In the genomic region with DNA sequence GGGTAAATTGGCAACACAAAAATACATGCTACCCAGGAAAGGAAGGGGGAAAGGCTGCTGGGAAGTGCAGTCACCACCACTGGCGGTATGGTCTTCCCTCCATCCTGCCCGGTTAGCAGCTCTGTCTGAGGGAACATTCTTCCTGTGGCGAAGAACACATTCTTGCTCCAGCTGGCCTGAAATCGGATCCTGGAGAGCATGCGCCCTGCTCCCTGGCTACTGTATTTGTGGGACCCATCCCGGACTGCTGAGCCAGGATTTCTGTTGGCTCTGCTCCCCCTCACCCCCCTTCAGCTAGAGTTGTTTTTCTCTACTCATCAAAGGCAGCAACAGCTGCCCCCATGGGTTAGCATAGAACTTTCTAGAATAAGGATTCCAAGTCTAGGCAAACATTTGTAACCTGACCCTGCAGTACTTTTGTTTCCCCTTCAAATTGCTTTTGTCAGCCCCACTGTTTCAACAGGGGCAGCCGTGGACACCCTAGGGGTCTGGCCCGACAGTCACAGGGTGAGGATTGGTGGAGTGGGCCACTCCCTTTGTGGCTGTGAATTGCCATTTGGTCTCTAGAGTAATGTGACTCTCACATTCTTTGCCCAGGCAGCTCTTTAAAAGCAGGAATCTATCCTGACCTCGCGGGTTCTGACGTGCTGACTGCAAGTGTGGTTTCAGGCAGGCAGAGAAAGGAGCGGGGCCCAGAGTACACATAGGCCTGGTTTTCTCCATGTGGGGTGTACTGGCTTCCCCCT, we compare ENCODE assay signal across 8 cellular contexts.
A peak's percentile ranks its signal among the peaks of the same experiment; 100 is the strongest.
DNase-seq lines count a peak whose midpoint lies in the region; ATAC-seq, FAIRE-seq and TF ChIP-seq lines count a peak whose summit lies in the region.

No MANE protein-coding gene starts in this region.

- no peak overlapping the region for H2AFZ ChIP-seq in astrocyte (ENCODE audit: low read depth, low read length)

- H3K9me3 ChIP-seq in A549 (no peaks in the 10 kb centered on the region), astrocyte (ENCODE audit: insufficient read depth, low read depth, low read length) (no peaks in the 10 kb centered on the region)

- H3K4me2 ChIP-seq in A549 (0 out of 3 replicates have a peak overlapping the region, but pooled peaks have one; percentile 2), astrocyte (ENCODE audit: low read length) (peak overlapping the region; percentile 81)

- H3K4me3 ChIP-seq in A549, result no peak overlapping the region
- H3K4me3 ChIP-seq in astrocyte (ENCODE audit: insufficient read depth, low read depth, low read length), result no peak overlapping the region
- no peak overlapping the region for H3K4me3 ChIP-seq in retinal pigment epithelial cell (ENCODE audit: low read length)

- H3K4me1 ChIP-seq in A549 (peaks cover 67% of the 10 kb centered on the region), astrocyte (ENCODE audit: insufficient read depth, low read length) (peaks cover 43% of the 10 kb centered on the region)

- TF ChIP-seq RAD21 in A549 (conservative IDR thresholded peaks at IDR 0.05 in 1 of 2, IDR thresholded peaks at IDR 0.05 in 1 of 2), result no peak

- TF ChIP-seq CTCF in A549 (IDR thresholded peaks at IDR 0.05) (no peak), astrocyte (IDR thresholded peaks at IDR 0.05; ENCODE audit: insufficient read depth, low read depth, low read length) (no peak), retinal pigment epithelial cell (conservative IDR thresholded peaks at IDR 0.05; ENCODE audit: low read depth, low read length) (no peak)

- no peak for TF ChIP-seq EP300 in A549 (IDR thresholded peaks at IDR 0.05)

- H3K27ac Mint-ChIP-seq in astrocyte (ENCODE audit: unreplicated experiment), result peak overlapping the region; percentile 100

- DNase-seq in A549 (ENCODE audit: low read depth in 1 of 2, low spot score in 1 of 2), result no peak
- peak; percentile 99 for DNase-seq in NCI-H2107 treated with DMSO at 0.1 percent for 48 hours (lab: John Stamatoyannopoulos, UW; ENCODE audit: unreplicated experiment)
- DNase-seq in astrocyte (ENCODE audit: low read depth), result peak; percentile 99
- peak; percentile 50 to 58 for DNase-seq in hippocampal formation (lab: John Stamatoyannopoulos, UW)
- peak; percentile 71 for DNase-seq in retinal pigment epithelial cell (ENCODE audit: low read depth)
- no peak for DNase-seq in cerebellar nuclear complex (lab: John Stamatoyannopoulos, UW)

- WGBS in A549 (ENCODE audit: missing lambda C conversion rate), result 87% methylated on average over 12 of the region's 12 CpGs

- POLR2A ChIA-PET in A549 (lab: Yijun Ruan, JAX), result interaction anchor here (1.6 kb wide), 1 partner anchor 361 kb away, joined by 5 read pairs; a partner anchor contains a TSS

- no peaks in the 10 kb centered on the region for H3K36me3 ChIP-seq in astrocyte (ENCODE audit: insufficient read depth, low read length)

- peak overlapping the region; percentile 43 for H3K4me3 Mint-ChIP-seq in astrocyte (ENCODE audit: unreplicated experiment)

- H3K79me2 ChIP-seq in astrocyte (ENCODE audit: insufficient read depth, low read length), result no peaks in the 10 kb centered on the region

- H3K4me1 Mint-ChIP-seq in astrocyte (ENCODE audit: low read depth, unreplicated experiment), result peaks cover 45% of the 10 kb centered on the region

- no peaks in the 10 kb centered on the region for H3K27me3 ChIP-seq in astrocyte (ENCODE audit: insufficient read depth, low read length)

- no peaks in the 10 kb centered on the region for H3K27me3 Mint-ChIP-seq in astrocyte (ENCODE audit: low read depth, unreplicated experiment)

- TF ChIP-seq POLR2A in A549 (IDR thresholded peaks at IDR 0.05; ENCODE audit: low read length) (no peak), GM19193 (IDR thresholded peaks at IDR 0.05; ENCODE audit: extremely low read depth, insufficient read depth, insufficient read length) (peak; percentile 37)

- H3K27ac ChIP-seq in A549, result peak overlapping the region; percentile 94 to 95
- peak overlapping the region; percentile 93 for H3K27ac ChIP-seq in astrocyte (ENCODE audit: low read depth, low read length)

- CTCF ChIA-PET in A549 (lab: Yijun Ruan, JAX), result interaction anchor here (0.6 to 12.5 kb wide), 5 partner anchors 14 to 373 kb away, joined by 3 to 94 read pairs (median 4); no protein-coding TSS in a partner anchor

- peak overlapping the region; percentile 75 for H3K9ac ChIP-seq in astrocyte (ENCODE audit: low read length)

- FAIRE-seq in A549 (lab: Jason Lieb, UNC) (no peak), astrocyte (lab: Jason Lieb, UNC) (no peak)

- no peaks in the 10 kb centered on the region for H3K36me3 Mint-ChIP-seq in astrocyte (ENCODE audit: low read depth, unreplicated experiment)

- H3K9me3 Mint-ChIP-seq in astrocyte (ENCODE audit: unreplicated experiment), result no peaks in the 10 kb centered on the region

- ATAC-seq in A549 (no peak), GM18867 (IDR thresholded peaks at IDR 0.05; ENCODE audit: unreplicated experiment) (no peak)

- no peaks in the 10 kb centered on the region for H4K20me1 ChIP-seq in astrocyte (ENCODE audit: insufficient read depth, low read length)

TF ChIP-seq in A549, 52 proteins besides CTCF, POLR2A, EP300 and RAD21:
- TF ChIP-seq, protein P1, sequence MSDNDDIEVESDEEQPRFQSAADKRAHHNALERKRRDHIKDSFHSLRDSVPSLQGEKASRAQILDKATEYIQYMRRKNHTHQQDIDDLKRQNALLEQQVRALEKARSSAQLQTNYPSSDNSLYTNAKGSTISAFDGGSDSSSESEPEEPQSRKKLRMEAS (IDR thresholded peaks at IDR 0.05), result 0 out of 2 replicates have a peak, but pooled peaks have one; percentile 27
- TF ChIP-seq GATA3 (IDR thresholded peaks at IDR 0.05; ENCODE audit: borderline replicate concordance), result no peak

Comparison
In these comparisons a context has a peak if more than half of its experiments do, and no peak if none do; other contexts are left out.
1. DNase-seq: peak in NCI-H2107 treated with DMSO at 0.1 percent for 48 hours (single experiment), astrocyte (single experiment), hippocampal formation (2 of 2) and retinal pigment epithelial cell (single experiment); none in A549 (0 of 2) and cerebellar nuclear complex (0 of 2).